In genomic region chr3:155525324-155525833, GRCh38 we compare ENCODE assay signal across 27 cellular contexts.
"Had no signal": no experiment of that assay in that cellular context is flagged by ENCODE, and none has a peak within 500 bp of the region (broad histone marks: within the 10 kb centered on the region; RNA-seq: fewer than 3 reads in every experiment).

No MANE protein-coding gene starts in this region.

- DNase-seq: dermis blood vessel endothelial cell; effector memory CD4-positive, alpha-beta T cell; erythroblast; esophagus squamous epithelium; foreskin melanocyte; glutamatergic neuron; heart right ventricle; hippocampal formation; left ventricle myocardium superior; lower lobe of right lung; natural killer cell; occipital lobe; ovary; posterior cingulate gyrus; psoas muscle; right cardiac atrium; spleen; stimulated activated CD4-positive, alpha-beta T cell treated with anti-CD3 and anti-CD28 coated beads, Interleukin-4, amount 100 ng/mL, for 4 hours; stimulated activated naive CD8-positive, alpha-beta T cell treated with anti-CD3 and anti-CD28 coated beads, Interleukin-15, Interleukin-2, amounts not matched to agents 100 U/mL and 50 U/mL, for 24 hours; substantia nigra; testis; tibial artery had no signal

- H3K27ac ChIP-seq: coronary artery, esophagus squamous epithelium, heart right ventricle, lower lobe of right lung, ovary, psoas muscle, skin epidermis, spleen, testis, tibial artery had no signal

- ATAC-seq: heart right ventricle; left ventricle myocardium superior; lower lobe of right lung; natural killer cell; psoas muscle; right cardiac atrium; stimulated activated memory B cell treated with anti-CD40 and anti-IgM and Interleukin-4, amounts not matched to agents 10 μg/mL and 1 μg/mL and 100 μg/mL, for 72 hours; stimulated activated naive CD8-positive, alpha-beta T cell treated with anti-CD3 and anti-CD28 coated beads, Interleukin-15, Interleukin-2, amounts not matched to agents 100 U/mL and 50 U/mL, for 24 hours had no signal

- H3K4me3 ChIP-seq: coronary artery, esophagus squamous epithelium, heart right ventricle, lower lobe of right lung, ovary, psoas muscle, skin epidermis, spleen, testis, tibial artery had no signal

- H3K4me1 ChIP-seq: esophagus squamous epithelium, heart right ventricle, lower lobe of right lung, psoas muscle, spleen, testis, tibial artery had no signal

- H3K9me3 ChIP-seq: esophagus squamous epithelium, lower lobe of right lung, ovary, psoas muscle, spleen, testis had no signal

- H3K36me3 ChIP-seq: esophagus squamous epithelium, heart right ventricle, lower lobe of right lung, ovary, spleen, tibial artery had no signal

- FAIRE-seq: endometrium, keratinocyte had no signal

- H3K27me3 ChIP-seq: esophagus squamous epithelium, heart right ventricle, ovary, spleen, testis, tibial artery had no signal
